Comparison of ENCODE assay signal across 12 cellular contexts in the genomic region with DNA sequence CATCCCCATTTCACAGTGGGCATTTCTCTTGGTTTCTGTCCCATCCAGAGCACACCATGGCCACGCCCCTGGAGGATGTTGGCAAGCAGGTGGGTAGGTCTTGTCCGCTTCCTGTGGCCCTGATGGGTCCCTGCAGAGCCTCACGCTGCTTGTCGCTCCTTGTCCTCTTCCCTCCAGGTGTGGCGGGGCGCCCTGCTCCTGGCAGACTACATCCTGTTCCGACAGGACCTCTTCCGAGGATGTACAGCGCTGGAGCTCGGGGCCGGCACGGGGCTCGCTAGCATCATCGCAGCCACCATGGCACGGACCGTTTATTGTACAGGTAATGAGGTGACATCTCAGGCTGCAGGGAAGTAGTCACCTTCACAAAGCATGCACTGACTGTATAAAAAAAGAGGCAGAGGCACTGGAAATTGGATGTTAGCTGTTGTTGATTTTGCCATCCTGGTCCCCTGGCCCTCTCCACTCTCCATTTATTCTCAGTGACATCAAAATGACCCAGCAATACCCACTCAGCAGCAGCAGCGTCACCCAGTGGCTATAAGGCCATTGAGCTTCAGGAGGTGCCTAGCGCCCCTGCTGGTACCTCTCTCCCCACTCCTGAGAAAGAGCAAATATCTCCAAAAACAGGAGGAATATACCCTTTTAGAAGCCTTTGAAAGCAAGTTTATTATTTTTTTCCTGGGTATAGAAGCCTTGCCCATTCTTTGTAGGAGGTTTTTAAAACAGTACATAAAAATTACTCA. TPM values are rescaled to one million over a fixed set of nuclear protein-coding genes. Genes with fewer than 3 reads are reported as not detected.
A peak's percentile ranks its signal among the peaks of the same experiment; 100 is the strongest.
DNase-seq lines count a peak whose midpoint lies in the region; ATAC-seq and TF ChIP-seq lines count a peak whose summit lies in the region.
"Had no signal": no experiment of that assay in that cellular context is flagged by ENCODE, and none has a peak within 500 bp of the region (broad histone marks: within the 10 kb centered on the region; RNA-seq: fewer than 3 reads in every experiment).

No MANE protein-coding gene starts in this region.

- no peaks in the 10 kb centered on the region for H3K9me3 Mint-ChIP-seq in type B pancreatic cell
- H3K9me3 Mint-ChIP-seq: CD4-positive, alpha-beta T cell had no signal

- intact Hi-C loops in cardiac septum (cut with DNase I) (no loop called here), tibial artery (cut with DNase I; ENCODE audit: low total_unique reads) (no loop called here)

- DNase-seq in cardiac muscle cell (ENCODE audit: low read depth in 1 of 2, low spot score in 1 of 2) (peak; percentile 46 to 48), cardiac septum (ENCODE audit: low spot score) (no peak), SK-N-SH (peak; percentile 60), fibroblast of the conjunctiva (ENCODE audit: low read depth) (peak; percentile 22), type B pancreatic cell (ENCODE audit: extremely low spot score, unreplicated experiment) (no peak), tibial artery (no peak), T-helper 9 cell (no peak)
- DNase-seq: CD4-positive, alpha-beta T cell; NCI-H2171; stimulated activated CD4-positive, alpha-beta T cell treated with anti-CD3 and anti-CD28 coated beads, Interleukin-4, amount 100 ng/mL, for 4 hours had no signal

- H3K4me1 ChIP-seq in cardiac muscle cell (ENCODE audit: low read depth) (no peaks in the 10 kb centered on the region), SK-N-SH (ENCODE audit: control insufficient read depth in 1 of 2, insufficient read depth in 2 of 2, low read depth in 1 of 2, low read length in 1 of 2) (peaks cover 0 to 5% of the 10 kb centered on the region in 2 experiments; a peak in 1 of 4 replicates), tibial artery (no peaks in the 10 kb centered on the region)

- no peak overlapping the region for H3K27ac ChIP-seq in cardiac muscle cell
- H3K27ac ChIP-seq in SK-N-SH (ENCODE audit: low read depth in 2 of 2, low read length in 1 of 2): no peak overlapping the region; a peak in 1 of 4 replicates
- no peak overlapping the region for H3K27ac ChIP-seq in tibial artery

- no peak overlapping the region for H3K4me3 Mint-ChIP-seq in type B pancreatic cell
- H3K4me3 Mint-ChIP-seq: CD4-positive, alpha-beta T cell had no signal

- H4K20me1 ChIP-seq in SK-N-SH (ENCODE audit: insufficient read depth): no peaks in the 10 kb centered on the region

- CTCF ChIA-PET in SK-N-SH (lab: Yijun Ruan, JAX): interaction anchor here (0.7 to 2.7 kb wide), 19 partner anchors 9 to 455 kb away, joined by 3 to 15 read pairs (median 4); partner anchors contain the start of gene METTL22

- H3K9ac ChIP-seq in SK-N-SH: no peak overlapping the region

- H3K4me2 ChIP-seq in SK-N-SH: no peak overlapping the region

- TF ChIP-seq EP300 in SK-N-SH (IDR thresholded peaks at IDR 0.05; ENCODE audit: borderline replicate concordance in 1 of 2, low read depth in 1 of 2, low read length in 1 of 2): no peak

- H3K27me3 Mint-ChIP-seq in type B pancreatic cell: no peaks in the 10 kb centered on the region
- H3K27me3 Mint-ChIP-seq: CD4-positive, alpha-beta T cell had no signal

- peaks cover 54% of the 10 kb centered on the region for H3K36me3 ChIP-seq in cardiac muscle cell
- peaks cover 19 to 83% of the 10 kb centered on the region in 2 experiments for H3K36me3 ChIP-seq in SK-N-SH (replicated peaks in 1 of 2; ENCODE audit: control insufficient read depth in 1 of 2, insufficient read depth in 2 of 2, low read length in 1 of 2)
- H3K36me3 ChIP-seq in tibial artery: peaks cover 55 to 96% (median 91%) of the 10 kb centered on the region in 3 donors

- WGBS in SK-N-SH (ENCODE audit: low lambda C conversion rate): 83% methylated on average over 17 of the region's 18 CpGs

- H3K36me3 Mint-ChIP-seq in type B pancreatic cell: peaks cover 9% of the 10 kb centered on the region

- H2AFZ ChIP-seq in SK-N-SH (ENCODE audit: low read depth): no peak overlapping the region

- POLR2A ChIA-PET in SK-N-SH (lab: Yijun Ruan, JAX): interaction anchor here (0.6 kb wide), 1 partner anchor 335 kb away, joined by 4 read pairs; no protein-coding TSS in a partner anchor

- H3F3A ChIP-seq in SK-N-SH (replicated peaks; ENCODE audit: insufficient read depth): no peaks in the 10 kb centered on the region

- H3K4me3 ChIP-seq in cardiac muscle cell: no peak overlapping the region
- no peak overlapping the region; a peak in 1 of 4 replicates for H3K4me3 ChIP-seq in SK-N-SH (ENCODE audit: low read depth in 2 of 2, low read length in 1 of 2)
- H3K4me3 ChIP-seq in tibial artery: no peak overlapping the region

- no peaks in the 10 kb centered on the region for H3K9me2 ChIP-seq in SK-N-SH

- H3K27me3 ChIP-seq in cardiac muscle cell (no peaks in the 10 kb centered on the region), SK-N-SH (ENCODE audit: insufficient read depth) (no peaks in the 10 kb centered on the region), tibial artery (no peaks in the 10 kb centered on the region)

- no peak overlapping the region for H3K27ac Mint-ChIP-seq in type B pancreatic cell
- H3K27ac Mint-ChIP-seq: CD4-positive, alpha-beta T cell had no signal

- H3K9me3 ChIP-seq in cardiac muscle cell (ENCODE audit: low read depth) (no peaks in the 10 kb centered on the region), SK-N-SH (no peaks in the 10 kb centered on the region), tibial artery (no peaks in the 10 kb centered on the region)

- H3K4me1 Mint-ChIP-seq in type B pancreatic cell (ENCODE audit: unreplicated experiment): no peaks in the 10 kb centered on the region

- H3K79me2 ChIP-seq in SK-N-SH (ENCODE audit: insufficient read depth): no peaks in the 10 kb centered on the region

- TF ChIP-seq CTCF in cardiac muscle cell (IDR thresholded peaks at IDR 0.05; ENCODE audit: low read depth, low read length) (peak; percentile 80), SK-N-SH (IDR thresholded peaks at IDR 0.05) (peak; percentile 70), type B pancreatic cell (conservative IDR thresholded peaks at IDR 0.05) (peak; percentile 78), tibial artery (IDR thresholded peaks at IDR 0.05) (no peak)

- no peak for ATAC-seq in HG03520 (IDR thresholded peaks at IDR 0.05; ENCODE audit: unreplicated experiment)

- peak; percentile 61 for TF ChIP-seq RAD21 in SK-N-SH (IDR thresholded peaks at IDR 0.05; ENCODE audit: low read length)

TF ChIP-seq in SK-N-SH, 30 proteins besides CTCF, POLR2A, EP300 and RAD21:
- TF ChIP-seq SMC3 (IDR thresholded peaks at IDR 0.05; ENCODE audit: low read depth, low read length) (peak; percentile 47), RFX5 (IDR thresholded peaks at IDR 0.05; ENCODE audit: low read length) (no peak)

RNA-seq across cellular contexts. Expression of gene METTL22, which starts 13.7 kb away (rescaled TPM):
- total RNA-seq in cardiac muscle cell (28.4 and 63.5 TPM in 2 replicates), cardiac septum (31.9 TPM), type B pancreatic cell (ENCODE audit: low replicate concordance) (35.4 and 42.3 TPM in 2 replicates)
- polyA plus RNA-seq in cardiac muscle cell (46.0 and 102 TPM in 2 replicates), SK-N-SH (2012; rRNA removed) (38.3 and 45.3 TPM in 2 replicates)
- polyA plus RNA-seq in SK-N-SH (2012; cell fraction: cytosol; rRNA removed): 24.4 and 25.9 TPM in 2 replicates
- polyA plus RNA-seq in SK-N-SH (2012; cell fraction: nucleus; rRNA removed): 116 and 138 TPM in 2 replicates

RNA-seq across cellular contexts. Expression of gene ABAT, which starts 39.3 kb away (rescaled TPM):
- total RNA-seq in cardiac muscle cell (71.4 and 115 TPM in 2 replicates), cardiac septum (25.8 TPM), type B pancreatic cell (ENCODE audit: low replicate concordance) (21.1 and 32.1 TPM in 2 replicates)
- polyA plus RNA-seq in cardiac muscle cell (51.7 and 54.4 TPM in 2 replicates), SK-N-SH (2012; rRNA removed) (4.7 and 7.3 TPM in 2 replicates)
- 5.2 and 6.2 TPM in 2 replicates for polyA plus RNA-seq in SK-N-SH (2012; cell fraction: cytosol; rRNA removed)
- polyA plus RNA-seq in SK-N-SH (2012; cell fraction: nucleus; rRNA removed): 5.2 and 7.9 TPM in 2 replicates

RNA-seq across cellular contexts. Expression of gene TMEM114, which starts 44.9 kb away (rescaled TPM):
- total RNA-seq in cardiac muscle cell: not detected in 2 replicates
- not detected in 2 replicates for polyA plus RNA-seq in cardiac muscle cell
- not detected for total RNA-seq in cardiac septum
- polyA plus RNA-seq in SK-N-SH (2012; rRNA removed): not detected in 2 replicates
- polyA plus RNA-seq in SK-N-SH (2012; cell fraction: cytosol; rRNA removed): not detected in 2 replicates
- not detected in 2 replicates for polyA plus RNA-seq in SK-N-SH (2012; cell fraction: nucleus; rRNA removed)
- 0.50 TPM in 1 of 2 replicates, not detected in the other for total RNA-seq in type B pancreatic cell (ENCODE audit: low replicate concordance)
- total RNA-seq: CD4-positive, alpha-beta T cell; lower leg skin had no signal

Comparison
In these comparisons a context has a peak if more than half of its experiments do, and no peak if none do; other contexts are left out.
1. DNase-seq: peak in cardiac muscle cell (2 of 2), SK-N-SH (single experiment) and fibroblast of the conjunctiva (single experiment); none in cardiac septum (single experiment), type B pancreatic cell (single experiment), tibial artery (0 of 2) and T-helper 9 cell (single experiment).
2. CTCF ChIP-seq: peak in cardiac muscle cell (single experiment), SK-N-SH (single experiment) and type B pancreatic cell (single experiment); none in tibial artery (0 of 2).